Comparison of ENCODE assay signal across 9 cellular contexts in the genomic region with DNA sequence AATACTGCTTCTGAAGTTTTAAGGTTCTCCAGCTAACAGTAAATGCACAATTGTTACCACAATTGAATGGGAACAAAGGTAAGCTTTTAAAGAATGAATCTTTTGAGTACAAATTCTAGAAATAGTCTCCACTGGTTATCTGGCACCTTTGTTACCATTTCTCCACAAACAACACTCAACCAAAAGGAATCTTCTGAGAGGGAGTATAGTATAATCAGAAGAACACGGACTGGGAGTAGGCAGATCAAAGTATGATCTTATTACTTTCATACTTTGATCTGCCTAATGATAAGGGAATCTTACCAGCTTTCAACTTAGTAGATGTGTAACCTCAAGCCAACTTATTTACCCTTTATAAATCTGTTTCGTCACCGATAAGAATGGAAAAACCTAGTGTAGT. TPM values are rescaled to one million over a fixed set of nuclear protein-coding genes. Genes with fewer than 3 reads are reported as not detected.
DNase-seq lines count a peak whose midpoint lies in the region; ATAC-seq and TF ChIP-seq lines count a peak whose summit lies in the region.
"Had no signal": no experiment of that assay in that cellular context is flagged by ENCODE, and none has a peak within 500 bp of the region (broad histone marks: within the 10 kb centered on the region; RNA-seq: fewer than 3 reads in every experiment).

No MANE protein-coding gene starts in this region.

- POLR2A ChIA-PET in activated B cell treated with CpG ODN at 0.5 μM for 24 hours (lab: Charles Lee): interaction anchor here (1.5 to 3.0 kb wide), 2 partner anchors 247 to 293 kb away, joined by 5 to 27 read pairs; partner anchors contain the start of genes PRELID3A and SEH1L

- DNase-seq in T-helper 1 cell (no peak), activated B cell treated with CpG ODN at 0.5 μM for 24 hours (no peak), glutamatergic neuron (no peak), NCI-H345 treated with DMSO at 0.1 percent for 48 hours (lab: John Stamatoyannopoulos, UW; ENCODE audit: unreplicated experiment) (no peak)
- DNase-seq in effector CD4-positive, alpha-beta T cell: no peak
- DNase-seq: activated gamma-delta T cell had no signal

- intact Hi-C loops in activated B cell treated with CpG ODN at 0.5 μM for 24 hours (cut with micrococcal nuclease): loop anchor here (5.0 kb wide), 2 partner anchors 294 to 719 kb away; partner anchors contain the start of genes IMPA2 and PRELID3A

- H3K36me3 Mint-ChIP-seq in T-helper 1 cell treated with Interleukin-12 subunit alpha and Interleukin-12 subunit beta and Interleukin-4 antibody, amounts not matched to agents 30 μg/mL and 1 μg/mL, for 36 hours (ENCODE audit: low read depth): peaks cover 26% of the 10 kb centered on the region
- H3K36me3 Mint-ChIP-seq in activated B cell treated with CpG ODN at 0.5 μM for 24 hours (ENCODE audit: low read depth) (peaks cover 37% of the 10 kb centered on the region), glutamatergic neuron (ENCODE audit: unreplicated experiment) (peaks cover 4% of the 10 kb centered on the region)
- peaks cover 43% of the 10 kb centered on the region for H3K36me3 Mint-ChIP-seq in stimulated activated naive CD8-positive, alpha-beta T cell treated with anti-CD3 and anti-CD28 coated beads, Interleukin-15, Interleukin-2, amounts not matched to agents 100 ng/mL and 50 ng/mL, for 24 hours (ENCODE audit: low read depth)

- peak overlapping the region; percentile 97 for H3K27ac Mint-ChIP-seq in T-helper 1 cell treated with Interleukin-12 subunit alpha and Interleukin-12 subunit beta and Interleukin-4 antibody, amounts not matched to agents 30 μg/mL and 1 μg/mL, for 36 hours
- H3K27ac Mint-ChIP-seq in activated B cell treated with CpG ODN at 0.5 μM for 24 hours: peak overlapping the region; percentile 99
- peak overlapping the region; percentile 99 for H3K27ac Mint-ChIP-seq in glutamatergic neuron (ENCODE audit: unreplicated experiment)
- peak overlapping the region; percentile 99 for H3K27ac Mint-ChIP-seq in stimulated activated naive CD8-positive, alpha-beta T cell treated with anti-CD3 and anti-CD28 coated beads, Interleukin-15, Interleukin-2, amounts not matched to agents 100 ng/mL and 50 ng/mL, for 24 hours

- H3K9me3 Mint-ChIP-seq in T-helper 1 cell treated with Interleukin-12 subunit alpha and Interleukin-12 subunit beta and Interleukin-4 antibody, amounts not matched to agents 30 μg/mL and 1 μg/mL, for 36 hours: no peaks in the 10 kb centered on the region
- H3K9me3 Mint-ChIP-seq in activated B cell treated with CpG ODN at 0.5 μM for 24 hours (no peaks in the 10 kb centered on the region), glutamatergic neuron (ENCODE audit: unreplicated experiment) (peaks cover 8% of the 10 kb centered on the region)
- H3K9me3 Mint-ChIP-seq in stimulated activated naive CD8-positive, alpha-beta T cell treated with anti-CD3 and anti-CD28 coated beads, Interleukin-15, Interleukin-2, amounts not matched to agents 100 ng/mL and 50 ng/mL, for 24 hours: no peaks in the 10 kb centered on the region

- H3K27me3 Mint-ChIP-seq in T-helper 1 cell treated with Interleukin-12 subunit alpha and Interleukin-12 subunit beta and Interleukin-4 antibody, amounts not matched to agents 30 μg/mL and 1 μg/mL, for 36 hours (ENCODE audit: low read depth): no peaks in the 10 kb centered on the region
- H3K27me3 Mint-ChIP-seq in activated B cell treated with CpG ODN at 0.5 μM for 24 hours: no peaks in the 10 kb centered on the region
- peaks cover 8% of the 10 kb centered on the region for H3K27me3 Mint-ChIP-seq in glutamatergic neuron (ENCODE audit: unreplicated experiment)
- H3K27me3 Mint-ChIP-seq in stimulated activated naive CD8-positive, alpha-beta T cell treated with anti-CD3 and anti-CD28 coated beads, Interleukin-15, Interleukin-2, amounts not matched to agents 100 ng/mL and 50 ng/mL, for 24 hours: no peaks in the 10 kb centered on the region

- peaks cover 38% of the 10 kb centered on the region for H3K4me1 Mint-ChIP-seq in T-helper 1 cell treated with Interleukin-12 subunit alpha and Interleukin-12 subunit beta and Interleukin-4 antibody, amounts not matched to agents 30 μg/mL and 1 μg/mL, for 36 hours (ENCODE audit: low read depth)
- peaks cover 38% of the 10 kb centered on the region for H3K4me1 Mint-ChIP-seq in activated B cell treated with CpG ODN at 0.5 μM for 24 hours
- H3K4me1 Mint-ChIP-seq in glutamatergic neuron (ENCODE audit: low read depth, unreplicated experiment): peaks cover 17% of the 10 kb centered on the region
- H3K4me1 Mint-ChIP-seq in stimulated activated naive CD8-positive, alpha-beta T cell treated with anti-CD3 and anti-CD28 coated beads, Interleukin-15, Interleukin-2, amounts not matched to agents 100 ng/mL and 50 ng/mL, for 24 hours (ENCODE audit: low read depth): peaks cover 47% of the 10 kb centered on the region

- no peak for ATAC-seq in activated B cell treated with CpG ODN at 0.5 μM for 24 hours (ENCODE audit: low read depth)
- no peak for ATAC-seq in HG02884 (IDR thresholded peaks at IDR 0.05; ENCODE audit: unreplicated experiment)

- H3K4me3 Mint-ChIP-seq in T-helper 1 cell treated with Interleukin-12 subunit alpha and Interleukin-12 subunit beta and Interleukin-4 antibody, amounts not matched to agents 30 μg/mL and 1 μg/mL, for 36 hours: peak overlapping the region; percentile 95
- H3K4me3 Mint-ChIP-seq in activated B cell treated with CpG ODN at 0.5 μM for 24 hours: peak overlapping the region; percentile 99
- peak overlapping the region; percentile 98 for H3K4me3 Mint-ChIP-seq in glutamatergic neuron (ENCODE audit: unreplicated experiment)
- H3K4me3 Mint-ChIP-seq in stimulated activated naive CD8-positive, alpha-beta T cell treated with anti-CD3 and anti-CD28 coated beads, Interleukin-15, Interleukin-2, amounts not matched to agents 100 ng/mL and 50 ng/mL, for 24 hours: peak overlapping the region; percentile 98

- CTCF ChIA-PET in activated B cell treated with CpG ODN at 0.5 μM for 24 hours (lab: Charles Lee): interaction anchor here (0.5 to 1.6 kb wide), 2 partner anchors 23 to 309 kb away, joined by 3 read pairs; no protein-coding TSS in a partner anchor

- TF ChIP-seq CTCF in activated B cell treated with CpG ODN at 0.5 μM for 24 hours (IDR thresholded peaks at IDR 0.05) (no peak), glutamatergic neuron (IDR thresholded peaks at IDR 0.05; ENCODE audit: partially characterized antibody, unreplicated experiment) (no peak)

RNA-seq across cellular contexts. Expression of gene CEP76, which starts 1.4 kb away (rescaled TPM):
- 6.4 and 6.9 TPM in 2 replicates for total RNA-seq in activated B cell treated with CpG ODN at 0.5 μM for 24 hours
- total RNA-seq in glutamatergic neuron (ENCODE audit: unreplicated experiment): 19.2 TPM

RNA-seq across cellular contexts. Expression of gene PSMG2, which starts 1.7 kb away (rescaled TPM):
- total RNA-seq in activated B cell treated with CpG ODN at 0.5 μM for 24 hours: 67.4 and 69.1 TPM in 2 replicates
- 48.7 TPM for total RNA-seq in glutamatergic neuron (ENCODE audit: unreplicated experiment)

RNA-seq across cellular contexts. Expression of gene SPIRE1, which starts 43.3 kb away (rescaled TPM):
- total RNA-seq in activated B cell treated with CpG ODN at 0.5 μM for 24 hours (2.5 and 2.9 TPM in 2 replicates), glutamatergic neuron (ENCODE audit: unreplicated experiment) (29.9 TPM)
